In genomic region chr14:76352639-76353281, GRCh38 we compare ENCODE assay signal across 8 cellular contexts. TPM values are rescaled to one million over a fixed set of nuclear protein-coding genes. Genes with fewer than 3 reads are reported as not detected.
DNase-seq lines count a peak whose midpoint lies in the region; ATAC-seq and TF ChIP-seq lines count a peak whose summit lies in the region.

No MANE protein-coding gene starts in this region.

- no peaks in the 10 kb centered on the region for H3F3A ChIP-seq in PC-9 (ENCODE audit: insufficient read depth, low read depth)

- no peak overlapping the region for H3K27ac Mint-ChIP-seq in glutamatergic neuron (ENCODE audit: unreplicated experiment)

- BruUV-seq in PC-9 (replicated peaks; lab: Mats Ljungman, UMichigan), result no TSS peak

- H3K4me1 ChIP-seq in PC-9 (replicated peaks; ENCODE audit: insufficient read depth) (no peaks in the 10 kb centered on the region), prostate gland (replicated peaks) (no peaks in the 10 kb centered on the region)

- peak; percentile 55 for ATAC-seq in HG02885 (IDR thresholded peaks at IDR 0.05; ENCODE audit: poor library complexity, unreplicated experiment)
- ATAC-seq in GM21526 (IDR thresholded peaks at IDR 0.05; ENCODE audit: low FRiP score, unreplicated experiment), result no peak

- POLR2A ChIA-PET in PC-9 (lab: Charles Lee; ENCODE audit: unreplicated experiment), result no interaction called here

- no peaks in the 10 kb centered on the region for H3K9me3 Mint-ChIP-seq in glutamatergic neuron (ENCODE audit: unreplicated experiment)

- peaks cover 5% of the 10 kb centered on the region for H3K27me3 Mint-ChIP-seq in glutamatergic neuron (ENCODE audit: unreplicated experiment)

- in situ Hi-C loops in Caki2 (cut with HindIII; ENCODE audit: low pct_unique_long_range_greater_than_20kb, low sequenced_read_pairs), result no loop called here

- DNase-seq in Caki2 (ENCODE audit: low read depth), result peak; percentile 8
- DNase-seq in PC-9, result peak in 1 of 2 experiments; percentile 44
- DNase-seq in activated effector memory CD4-positive, alpha-beta T cell treated with Interleukin-2 at 50 U/mL for 16 hours, result peak; percentile 23
- DNase-seq in glutamatergic neuron, result peak; percentile 87
- peak; percentile 20 for DNase-seq in prostate gland (ENCODE audit: low spot score)
- no peak for DNase-seq in NCI-H128 (lab: John Stamatoyannopoulos, UW; ENCODE audit: unreplicated experiment)

- H3K36me3 Mint-ChIP-seq in glutamatergic neuron (ENCODE audit: unreplicated experiment), result no peaks in the 10 kb centered on the region

- H3K27me3 ChIP-seq in PC-9 (ENCODE audit: insufficient read depth, low read depth), result peaks cover 77% of the 10 kb centered on the region
- no peaks in the 10 kb centered on the region for H3K27me3 ChIP-seq in prostate gland (replicated peaks; ENCODE audit: insufficient read depth)

- no peak for TF ChIP-seq POLR2A in prostate gland (IDR thresholded peaks at IDR 0.05)

- H3K9me3 ChIP-seq in PC-9 (ENCODE audit: insufficient read depth, low read depth), result no peaks in the 10 kb centered on the region
- no peaks in the 10 kb centered on the region for H3K9me3 ChIP-seq in prostate gland

- H3K36me3 ChIP-seq in PC-9 (ENCODE audit: low read depth) (no peaks in the 10 kb centered on the region), prostate gland (no peaks in the 10 kb centered on the region)

- H3K27ac ChIP-seq in PC-9 (no peak overlapping the region), prostate gland (no peak overlapping the region)

- no peaks in the 10 kb centered on the region for H3K79me2 ChIP-seq in PC-9 (ENCODE audit: low read depth)

- H3K4me1 Mint-ChIP-seq in glutamatergic neuron (ENCODE audit: low read depth, unreplicated experiment), result no peaks in the 10 kb centered on the region

- H3K4me3 ChIP-seq in PC-9, result no peak overlapping the region
- peak overlapping the region in 1 of 2 donors; percentile 16 for H3K4me3 ChIP-seq in prostate gland

- CTCF ChIA-PET in PC-9 (lab: Charles Lee), result interaction anchor here (1.0 kb wide), 1 partner anchor 302 kb away, joined by 6 read pairs; no protein-coding TSS in a partner anchor

- H2AFZ ChIP-seq in PC-9, result no peak overlapping the region

- no peak overlapping the region for H3K4me2 ChIP-seq in PC-9

- H3K9me2 ChIP-seq in PC-9 (ENCODE audit: insufficient read depth), result no peaks in the 10 kb centered on the region

- H3K4me3 Mint-ChIP-seq in glutamatergic neuron (ENCODE audit: unreplicated experiment), result no peak overlapping the region

- TF ChIP-seq CTCF in PC-9 (conservative IDR thresholded peaks at IDR 0.05) (peak; percentile 60), glutamatergic neuron (IDR thresholded peaks at IDR 0.05; ENCODE audit: partially characterized antibody, unreplicated experiment) (peak; percentile 79), prostate gland (IDR thresholded peaks at IDR 0.05) (peak; percentile 54 to 79 (median 73))

- WGBS in prostate gland, result 8% methylated on average over 40 of the region's 40 CpGs

- H4K20me1 ChIP-seq in PC-9 (ENCODE audit: insufficient read depth), result no peaks in the 10 kb centered on the region; the same call in 1 of the 2 replicates

- intact Hi-C loops in PC-9 (cut with micrococcal nuclease; ENCODE audit: unreplicated experiment) (loop anchor here (1.0 kb wide), 1 partner anchor 301 kb away; no protein-coding TSS in a partner anchor), prostate gland (cut with DNase I) (loop anchor here (2.0 to 10.0 kb wide), 2 partner anchors 302 to 448 kb away; no protein-coding TSS in a partner anchor)

RNA-seq across cellular contexts. Expression of gene ESRRB, which starts 23.2 kb away (rescaled TPM):
- 0.71 and 1.9 TPM in 2 replicates for total RNA-seq in Caki2 (2014; rRNA removed; shearing (Covaris generic); ENCODE audit: low replicate concordance)
- not detected in 2 replicates for total RNA-seq in PC-9 (2021)
- 1.7 TPM for total RNA-seq in glutamatergic neuron (ENCODE audit: unreplicated experiment)
- under 1 TPM in 1 of 2 donors, not detected in 1; 0.32 TPM for total RNA-seq in prostate gland
